In the genomic region with DNA sequence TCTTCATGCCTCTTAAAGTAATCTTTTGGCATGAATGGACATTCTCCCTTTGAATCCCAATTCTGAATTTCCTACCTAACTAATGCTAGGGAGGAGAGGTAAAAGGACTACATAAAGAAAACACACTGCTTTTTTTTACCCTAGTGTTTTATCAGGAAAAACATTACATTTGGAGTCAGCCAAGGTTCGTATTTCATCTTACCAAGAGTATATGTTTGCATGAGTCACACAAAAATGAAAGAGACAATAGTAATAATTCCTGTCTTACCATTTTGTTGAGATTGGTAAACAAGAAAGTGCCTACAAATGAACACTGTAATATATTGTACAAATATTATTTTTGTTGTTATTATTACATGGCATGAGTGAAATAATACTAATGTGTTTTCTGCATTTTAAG, we compare ENCODE assay signal across 19 cellular contexts.
DNase-seq lines count a peak whose midpoint lies in the region; ATAC-seq, FAIRE-seq and TF ChIP-seq lines count a peak whose summit lies in the region.
"Had no signal": no experiment of that assay in that cellular context is flagged by ENCODE, and none has a peak within 500 bp of the region (broad histone marks: within the 10 kb centered on the region; RNA-seq: fewer than 3 reads in every experiment).

No MANE protein-coding gene starts in this region.

- TF ChIP-seq CTCF in bronchial epithelial cell (IDR thresholded peaks at IDR 0.05; ENCODE audit: insufficient read depth, low read length, severe bottlenecking) (no peak), foreskin keratinocyte (conservative IDR thresholded peaks at IDR 0.05) (no peak)

- H3K4me3 ChIP-seq in bronchial epithelial cell (ENCODE audit: low read depth, low read length) = no peak overlapping the region

- H3K27me3 ChIP-seq in bronchial epithelial cell (ENCODE audit: control insufficient read depth, insufficient read depth, low read length) (no peaks in the 10 kb centered on the region), foreskin keratinocyte (no peaks in the 10 kb centered on the region)

- H3K36me3 ChIP-seq in bronchial epithelial cell (ENCODE audit: control insufficient read depth, insufficient read depth, low read length) = no peaks in the 10 kb centered on the region

- H3K4me1 ChIP-seq in foreskin keratinocyte = peaks cover 17% of the 10 kb centered on the region

- FAIRE-seq in bronchial epithelial cell (lab: Jason Lieb, UNC) = no peak
- FAIRE-seq: H54 had no signal

- peak overlapping the region; percentile 76 for H3K27ac ChIP-seq in foreskin keratinocyte

- ATAC-seq in foreskin keratinocyte (peak; percentile 26), left colon (no peak), GM18502 (IDR thresholded peaks at IDR 0.05; ENCODE audit: poor library complexity, unreplicated experiment) (no peak)

- intact Hi-C loops in left colon (cut with DNase I, micrococcal nuclease) = no loop called here

- DNase-seq in ELR (ENCODE audit: low read depth) (peak; percentile 24), M059J (ENCODE audit: low read depth) (peak; percentile 4), bronchial epithelial cell (ENCODE audit: low read depth) (peak; percentile 79), foreskin keratinocyte (peak in 1 of 2 donors; percentile 29), left colon (no peak), RPMI8226 (no peak)
- DNase-seq in activated effector memory CD4-positive, alpha-beta T cell treated with Interleukin-2 at 50 U/mL for 16 hours = no peak
- DNase-seq: CD8-positive, alpha-beta memory T cell; DMS 273 treated with DMSO at 0.1 percent for 48 hours; EL; Karpas-422; MV-4-11; NCI-H1417 treated with DMSO at 0.1 percent for 48 hours; NCI-H2029 treated with DMSO at 0.1 percent for 48 hours; NCI-H2227 treated with DMSO at 0.1 percent for 48 hours; NCI-H526 treated with DMSO at 0.1 percent for 48 hours; SHP77 had no signal

Comparison
In these comparisons a context has a peak if more than half of its experiments do, and no peak if none do; other contexts are left out.
1. DNase-seq: peak in ELR (single experiment), M059J (single experiment) and bronchial epithelial cell (single experiment); none in left colon (0 of 2), RPMI8226 (single experiment) and activated effector memory CD4-positive, alpha-beta T cell treated with Interleukin-2 at 50 U/mL for 16 hours (single experiment).